Comparison of ENCODE assay signal across 29 cellular contexts in genomic region chr3:140768921-140769320, GRCh38.
"Had no signal": no experiment of that assay in that cellular context is flagged by ENCODE, and none has a peak within 500 bp of the region (broad histone marks: within the 10 kb centered on the region; RNA-seq: fewer than 3 reads in every experiment).

No MANE protein-coding gene starts in this region.

- H3K27me3 ChIP-seq: ascending aorta, body of pancreas, breast epithelium, SJCRH30 had no signal

- H3K9me3 ChIP-seq: ascending aorta, body of pancreas, breast epithelium, SJCRH30 had no signal

- FAIRE-seq: TTC549 had no signal

- DNase-seq: activated B cell treated with CpG ODN at 0.5 μM for 24 hours; activated CD4-positive, alpha-beta memory T cell treated with anti-CD3 and anti-CD28 coated beads for 36 hours; activated CD4-positive, alpha-beta T cell treated with anti-CD3 and anti-CD28 coated beads for 4 hours; activated CD4-positive, alpha-beta T cell treated with anti-CD3 and anti-CD28 coated beads, Interleukin-2, amount 50 U/mL, for 1 hour; activated CD4-positive, CD25-positive, alpha-beta regulatory T cell treated with anti-CD3 and anti-CD28 coated beads, Interleukin-2, amount 50 U/mL, for 72 hours; activated CD8-positive, alpha-beta memory T cell treated with anti-CD3 and anti-CD28 coated beads, Interleukin-2, amount 50 U/mL, for 48 hours; activated effector memory CD4-positive, alpha-beta T cell treated with Interleukin-2 at 50 U/mL for 16 hours; activated naive CD4-positive, alpha-beta T cell treated with anti-CD3 and anti-CD28 coated beads, Interleukin-2, amount 10 ng/mL, durations not matched to agents 7 days and 5 days; activated naive CD8-positive, alpha-beta T cell treated with anti-CD3 and anti-CD28 coated beads for 36 hours; activated T-cell treated with anti-CD3 and anti-CD28 coated beads, Interleukin-2, amount 50 U/mL, for 48 hours; amygdala; body of pancreas; NCI-H1092 treated with DMSO at 0.1 percent for 48 hours; NCI-H1417; NCI-H146; NCI-H187; NCI-H2029 treated with DMSO at 0.1 percent for 48 hours; NCI-H2107; NCI-H2171 treated with DMSO at 0.1 percent for 48 hours; NCI-H2227 treated with DMSO at 0.1 percent for 48 hours; NCI-H446; NCI-H510A treated with DMSO at 0.1 percent for 48 hours; SHP77; SJCRH30 had no signal

- H3K36me3 ChIP-seq: ascending aorta, breast epithelium, SJCRH30 had no signal

- H3K4me3 ChIP-seq: ascending aorta, body of pancreas, breast epithelium, SJCRH30, SK-N-MC had no signal

- H3K4me1 ChIP-seq: ascending aorta, body of pancreas, breast epithelium, SJCRH30 had no signal

- H3K27ac ChIP-seq: ascending aorta, body of pancreas, breast epithelium, SJCRH30, SK-N-MC, VCaP had no signal
